In the genomic region with DNA sequence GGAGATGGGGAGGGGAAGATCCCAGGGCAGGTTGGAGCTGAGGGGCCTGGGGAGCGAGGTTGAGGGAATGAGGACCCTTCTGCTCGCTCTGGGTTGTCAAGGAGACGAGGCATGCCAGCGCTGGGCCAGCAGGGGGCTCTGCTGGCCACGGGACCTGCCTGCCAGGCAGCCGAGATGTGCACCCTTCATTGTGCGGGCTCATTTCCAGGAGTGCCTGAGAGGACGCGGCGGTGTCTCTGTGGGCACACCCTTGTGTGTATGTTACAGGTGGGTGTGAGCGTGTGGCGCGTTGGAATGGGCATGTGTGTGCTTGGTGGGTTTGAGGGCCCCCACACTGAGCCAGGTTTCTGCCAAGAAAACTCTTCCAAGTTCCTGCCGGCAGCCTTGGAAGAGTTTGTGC, we compare ENCODE assay signal across 9 cellular contexts. TPM values are rescaled to one million over a fixed set of nuclear protein-coding genes. Genes with fewer than 3 reads are reported as not detected.
A peak's percentile ranks its signal among the peaks of the same experiment; 100 is the strongest.
DNase-seq lines count a peak whose midpoint lies in the region; ATAC-seq and TF ChIP-seq lines count a peak whose summit lies in the region.
"Had no signal": no experiment of that assay in that cellular context is flagged by ENCODE, and none has a peak within 500 bp of the region (broad histone marks: within the 10 kb centered on the region; RNA-seq: fewer than 3 reads in every experiment).

No MANE protein-coding gene starts in this region.

- intact Hi-C loops in PC-3 (cut with micrococcal nuclease) (loop anchor here (2.0 kb wide), 1 partner anchor 41 kb away; no protein-coding TSS in a partner anchor), tibial artery (cut with DNase I; ENCODE audit: low total_unique reads) (no loop called here)
- intact Hi-C loops in activated T-helper 1 cell treated with anti-CD3 and anti-CD28 coated beads, Interleukin-12 subunit alpha, Interleukin-12 subunit beta, Interleukin-2, Interleukin-4 antibody, amounts not matched to agents 30 ng/mL and 10 ng/mL and 1 ng/mL, durations not matched to agents 14 hours and 24 hours and 36 hours (cut with micrococcal nuclease), result loop anchor here (1.0 kb wide), 2 partner anchors 41 to 223 kb away; no protein-coding TSS in a partner anchor

- peak; percentile 85 for TF ChIP-seq CTCF in PC-3 (conservative IDR thresholded peaks at IDR 0.05; ENCODE audit: low read depth, low read length)
- TF ChIP-seq CTCF in fibroblast of the aortic adventitia (IDR thresholded peaks at IDR 0.05; ENCODE audit: insufficient read depth, low read length), result peak; percentile 92
- peak in 2 of 3 donors; percentile 79 to 81 for TF ChIP-seq CTCF in omental fat pad (IDR thresholded peaks at IDR 0.05)
- TF ChIP-seq CTCF in tibial artery (IDR thresholded peaks at IDR 0.05), result peak; percentile 89 to 97

- H3K36me3 ChIP-seq in HUES64 (ENCODE audit: insufficient read depth, low read length) (no peaks in the 10 kb centered on the region), PC-3 (ENCODE audit: low read depth, low read length) (no peaks in the 10 kb centered on the region), tibial artery (no peaks in the 10 kb centered on the region)

- no peak overlapping the region for H3K27ac Mint-ChIP-seq in activated T-helper 1 cell treated with anti-CD3 and anti-CD28 coated beads, Interleukin-12 subunit alpha, Interleukin-12 subunit beta, Interleukin-2, Interleukin-4 antibody, amounts not matched to agents 30 ng/mL and 10 ng/mL and 1 ng/mL, durations not matched to agents 14 hours and 24 hours and 36 hours

- WGBS in HUES64, result 31% methylated on average over 14 of the region's 14 CpGs

- H3K4me3 Mint-ChIP-seq in activated T-helper 1 cell treated with anti-CD3 and anti-CD28 coated beads, Interleukin-12 subunit alpha, Interleukin-12 subunit beta, Interleukin-2, Interleukin-4 antibody, amounts not matched to agents 30 ng/mL and 10 ng/mL and 1 ng/mL, durations not matched to agents 14 hours and 24 hours and 36 hours, result no peak overlapping the region

- H3K4me3 ChIP-seq in HUES64 (ENCODE audit: low read length), result no peak overlapping the region
- no peak overlapping the region for H3K4me3 ChIP-seq in PC-3 (ENCODE audit: low read length)
- no peak overlapping the region for H3K4me3 ChIP-seq in fibroblast of the aortic adventitia (ENCODE audit: low read depth, low read length)
- peak overlapping the region; percentile 14 to 22 for H3K4me3 ChIP-seq in tibial artery
- H3K4me3 ChIP-seq: SK-N-MC had no signal

- no peak overlapping the region for H3K4me2 ChIP-seq in PC-3 (ENCODE audit: low read length)

- no peaks in the 10 kb centered on the region for H4K20me1 ChIP-seq in PC-3 (ENCODE audit: low read length)

- POLR2A ChIA-PET in PC-3 (lab: Charles Lee; ENCODE audit: unreplicated experiment), result no interaction called here

- CTCF ChIA-PET in PC-3 (lab: Charles Lee), result no interaction called here

- no peaks in the 10 kb centered on the region for H3K4me1 Mint-ChIP-seq in activated T-helper 1 cell treated with anti-CD3 and anti-CD28 coated beads, Interleukin-12 subunit alpha, Interleukin-12 subunit beta, Interleukin-2, Interleukin-4 antibody, amounts not matched to agents 30 ng/mL and 10 ng/mL and 1 ng/mL, durations not matched to agents 14 hours and 24 hours and 36 hours (ENCODE audit: low read depth)

- no peaks in the 10 kb centered on the region for H3F3A ChIP-seq in PC-3 (ENCODE audit: low read length, unreplicated experiment)

- DNase-seq in D341Med (ENCODE audit: low spot score) (peak; percentile 96), PC-3 (peak; percentile 69), fibroblast of the aortic adventitia (ENCODE audit: low read depth) (peak; percentile 57), omental fat pad (ENCODE audit: low spot score) (no peak), tibial artery (peak; percentile 65 to 83)
- peak; percentile 24 for DNase-seq in activated T-helper 1 cell treated with anti-CD3 and anti-CD28 coated beads, Interleukin-12 subunit alpha, Interleukin-12 subunit beta, Interleukin-2, Interleukin-4 antibody, amounts not matched to agents 30 ng/mL and 10 ng/mL and 1 ng/mL, durations not matched to agents 14 hours and 24 hours and 36 hours (ENCODE audit: low spot score)

- no peak overlapping the region for H3K9ac ChIP-seq in HUES64 (ENCODE audit: low read depth, low read length)
- H3K9ac ChIP-seq in PC-3 (ENCODE audit: low read length), result no peak overlapping the region

- peaks cover 13% of the 10 kb centered on the region for H3K27me3 Mint-ChIP-seq in activated T-helper 1 cell treated with anti-CD3 and anti-CD28 coated beads, Interleukin-12 subunit alpha, Interleukin-12 subunit beta, Interleukin-2, Interleukin-4 antibody, amounts not matched to agents 30 ng/mL and 10 ng/mL and 1 ng/mL, durations not matched to agents 14 hours and 24 hours and 36 hours (ENCODE audit: insufficient read depth)

- no peaks in the 10 kb centered on the region for H3K9me3 Mint-ChIP-seq in activated T-helper 1 cell treated with anti-CD3 and anti-CD28 coated beads, Interleukin-12 subunit alpha, Interleukin-12 subunit beta, Interleukin-2, Interleukin-4 antibody, amounts not matched to agents 30 ng/mL and 10 ng/mL and 1 ng/mL, durations not matched to agents 14 hours and 24 hours and 36 hours

- no peak overlapping the region for H2AFZ ChIP-seq in PC-3 (ENCODE audit: low read length)

- no TSS peak for BruUV-seq in PC-3 (replicated peaks; lab: Mats Ljungman, UMichigan)

- H3K27me3 ChIP-seq in HUES64 (ENCODE audit: insufficient read depth, low read length) (no peaks in the 10 kb centered on the region), PC-3 (ENCODE audit: low read length) (no peaks in the 10 kb centered on the region), tibial artery (no peaks in the 10 kb centered on the region)

- H3K27ac ChIP-seq in HUES64 (ENCODE audit: low read depth, low read length) (0 out of 2 replicates have a peak overlapping the region, but pooled peaks have one; percentile 23), PC-3 (ENCODE audit: low read length) (no peak overlapping the region), tibial artery (peak overlapping the region; percentile 70 to 78)
- H3K27ac ChIP-seq: SK-N-MC had no signal

- H3K9me3 ChIP-seq in HUES64 (ENCODE audit: insufficient read depth, low read depth, low read length) (no peaks in the 10 kb centered on the region), PC-3 (ENCODE audit: low read length) (no peaks in the 10 kb centered on the region), tibial artery (no peaks in the 10 kb centered on the region)

- H3K79me2 ChIP-seq in PC-3 (ENCODE audit: low read length), result no peaks in the 10 kb centered on the region

- peak; percentile 90 for ATAC-seq in PC-3
- no peak for ATAC-seq in omental fat pad (ENCODE audit: low FRiP score)
- no peak for ATAC-seq in HG03571 (IDR thresholded peaks at IDR 0.05; ENCODE audit: unreplicated experiment)

- peaks cover 28% of the 10 kb centered on the region for H3K4me1 ChIP-seq in HUES64 (ENCODE audit: insufficient read depth, low read length)
- no peaks in the 10 kb centered on the region for H3K4me1 ChIP-seq in PC-3 (ENCODE audit: insufficient read depth, low read length)
- H3K4me1 ChIP-seq in tibial artery, result peaks cover 0 to 76% (median 52%) of the 10 kb centered on the region in 4 donors

- no peaks in the 10 kb centered on the region for H3K36me3 Mint-ChIP-seq in activated T-helper 1 cell treated with anti-CD3 and anti-CD28 coated beads, Interleukin-12 subunit alpha, Interleukin-12 subunit beta, Interleukin-2, Interleukin-4 antibody, amounts not matched to agents 30 ng/mL and 10 ng/mL and 1 ng/mL, durations not matched to agents 14 hours and 24 hours and 36 hours (ENCODE audit: low read depth)

- no peaks in the 10 kb centered on the region for H3K9me2 ChIP-seq in PC-3 (replicated peaks; ENCODE audit: low read length)

RNA-seq across cellular contexts. Expression of a gene that starts 15.9 kb away (rescaled TPM):
- 39.3 TPM for polyA plus RNA-seq in HUES64 (2013, experiment 1 of 2)
- polyA plus RNA-seq in HUES64 (2013, experiment 2 of 2), result 29.3 TPM
- total RNA-seq in PC-3 (2014; rRNA removed) (9.0 and 10.6 TPM in 2 replicates), fibroblast of the aortic adventitia (ENCODE audit: low replicate concordance) (36.6 and 38.3 TPM in 2 replicates), omental fat pad (10 to 100 TPM; 22.7 to 70.9 (median 30.1) TPM)
- 0.57 and 0.88 TPM in 2 replicates for total RNA-seq in activated T-helper 1 cell treated with anti-CD3 and anti-CD28 coated beads, Interleukin-12 subunit alpha, Interleukin-12 subunit beta, Interleukin-2, Interleukin-4 antibody, amounts not matched to agents 30 ng/mL and 10 ng/mL and 1 ng/mL, durations not matched to agents 14 hours and 24 hours and 36 hours

Comparison
In these comparisons a context has a peak if more than half of its experiments do, and no peak if none do; other contexts are left out.
1. H3K4me3 ChIP-seq: peak in tibial artery (2 of 2); none in HUES64 (single experiment), PC-3 (single experiment) and fibroblast of the aortic adventitia (single experiment).
2. Peak in every context shown above with its lines, with median percentiles within 50 percentile points of each other: CTCF ChIP-seq.